In the genomic region with DNA sequence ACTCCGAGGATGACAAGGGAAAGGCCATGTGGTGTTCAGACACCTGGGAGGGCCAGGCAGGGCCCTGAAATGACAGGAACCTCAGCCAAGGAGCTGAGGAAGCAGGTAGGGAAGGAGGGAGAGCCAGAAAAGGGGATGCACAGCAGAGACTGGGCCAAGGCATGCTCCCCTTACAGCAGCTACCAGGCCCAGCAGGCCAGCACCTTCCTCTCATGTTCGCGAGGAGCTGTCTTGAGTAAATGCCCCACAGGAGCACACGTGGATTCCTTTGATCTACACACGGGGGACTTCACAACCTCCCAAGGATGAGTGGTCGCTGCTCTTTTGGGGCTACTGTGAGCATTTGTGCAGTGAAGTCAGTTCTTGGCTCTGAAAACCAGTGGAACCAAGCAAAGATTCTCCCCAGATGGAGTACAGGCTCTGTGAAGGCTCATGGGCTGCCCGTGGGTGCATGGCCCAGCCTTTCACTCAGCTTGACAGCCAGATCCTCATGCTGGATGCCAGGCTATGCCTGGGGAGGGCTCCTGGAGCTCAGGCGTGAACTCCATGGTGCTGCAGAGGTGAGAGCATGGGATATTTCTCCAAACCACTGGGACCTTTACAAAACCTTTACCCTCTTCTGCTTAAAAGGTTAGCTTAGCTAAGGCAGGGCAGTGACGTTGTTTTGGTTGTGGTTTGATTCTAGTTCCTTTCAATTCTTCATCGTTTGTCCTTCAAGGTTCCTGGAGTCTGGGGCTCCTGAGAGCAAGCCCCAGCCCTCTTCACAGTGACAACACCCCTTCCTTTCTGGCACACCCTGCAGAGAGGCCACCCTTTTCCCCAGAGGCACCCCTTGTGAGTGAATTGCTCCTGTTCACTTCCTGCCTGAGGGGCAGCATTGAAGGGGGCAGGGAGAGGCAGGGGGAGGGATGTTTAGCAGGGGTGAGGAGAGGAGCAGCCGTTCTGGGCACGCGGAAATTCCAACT, we compare ENCODE assay signal across 11 cellular contexts.
DNase-seq lines count a peak whose midpoint lies in the region; ATAC-seq and TF ChIP-seq lines count a peak whose summit lies in the region.
"Had no signal": no experiment of that assay in that cellular context is flagged by ENCODE, and none has a peak within 500 bp of the region (broad histone marks: within the 10 kb centered on the region; RNA-seq: fewer than 3 reads in every experiment).

No MANE protein-coding gene starts in this region.

- H3K27me3 ChIP-seq in Karpas-422 (ENCODE audit: low read length) (no peaks in the 10 kb centered on the region), gastroesophageal sphincter (no peaks in the 10 kb centered on the region)

- H3K4me2 ChIP-seq in Karpas-422 (ENCODE audit: low read depth, low read length, poor library complexity, severe bottlenecking): peak overlapping the region; percentile 18

- TF ChIP-seq CTCF in GM12865 (IDR thresholded peaks at IDR 0.05; ENCODE audit: insufficient read depth, low read depth, low read length, missing control alignments): no peak
- TF ChIP-seq CTCF in gastroesophageal sphincter (IDR thresholded peaks at IDR 0.05): no peak

- H3K27ac ChIP-seq in Karpas-422 (ENCODE audit: low read length) (no peak overlapping the region), gastroesophageal sphincter (no peak overlapping the region)
- H3K27ac ChIP-seq: dorsolateral prefrontal cortex had no signal

- H3K9me3 ChIP-seq in Karpas-422 (ENCODE audit: low read length) (no peaks in the 10 kb centered on the region), gastroesophageal sphincter (no peaks in the 10 kb centered on the region)

- peak overlapping the region; percentile 42; the same call in 1 of the 2 replicates for H2AFZ ChIP-seq in Karpas-422 (ENCODE audit: low read length)

- WGBS in gastroesophageal sphincter (ENCODE audit: low coverage in 1 of 2), 2 donors: 47 to 89% methylated on average over 3 to 6 of the region's 13 CpGs

- H3K36me3 ChIP-seq in Karpas-422 (ENCODE audit: insufficient read depth, low read length): no peaks in the 10 kb centered on the region
- H3K36me3 ChIP-seq in gastroesophageal sphincter: no peaks in the 10 kb centered on the region

- no peaks in the 10 kb centered on the region for H3K79me2 ChIP-seq in Karpas-422 (ENCODE audit: low read length)

- no peaks in the 10 kb centered on the region for H4K20me1 ChIP-seq in Karpas-422 (ENCODE audit: insufficient read depth, low read depth, low read length)

- H3K4me1 ChIP-seq in Karpas-422 (ENCODE audit: low read length) (peaks cover 16% of the 10 kb centered on the region), gastroesophageal sphincter (no peaks in the 10 kb centered on the region)

- H3K9me2 ChIP-seq in Karpas-422 (replicated peaks; ENCODE audit: insufficient read depth, low read length): no peaks in the 10 kb centered on the region

- peak overlapping the region; percentile 30; the same call in 1 of the 2 replicates for H3K9ac ChIP-seq in Karpas-422 (ENCODE audit: low read length)

- H3K4me3 ChIP-seq in GM12865 (ENCODE audit: low read depth, low read length) (no peak overlapping the region), Karpas-422 (ENCODE audit: low read length) (no peak overlapping the region), gastroesophageal sphincter (no peak overlapping the region)
- H3K4me3 ChIP-seq: dorsolateral prefrontal cortex had no signal

- ATAC-seq in GM21423 (IDR thresholded peaks at IDR 0.05; ENCODE audit: unreplicated experiment) (peak; percentile 67), gastroesophageal sphincter (no peak)

- TF ChIP-seq EP300 in gastroesophageal sphincter (IDR thresholded peaks at IDR 0.05): no peak

- TF ChIP-seq POLR2A in gastroesophageal sphincter (IDR thresholded peaks at IDR 0.05): no peak

- DNase-seq in GM12865 (ENCODE audit: low read depth) (peak; percentile 18), Karpas-422 (no peak), SIG-M5 (lab: John Stamatoyannopoulos, UW) (no peak), OCI-M2 (lab: John Stamatoyannopoulos, UW; ENCODE audit: unreplicated experiment) (no peak), NCI-H146 (lab: John Stamatoyannopoulos, UW) (no peak)
- DNase-seq in effector CD4-positive, alpha-beta T cell: peak; percentile 10
- DNase-seq: Calu3, dorsolateral prefrontal cortex, NCI-H510A had no signal

Comparison
In these comparisons a context has a peak if more than half of its experiments do, and no peak if none do; other contexts are left out.
1. DNase-seq: peak in GM12865 (single experiment) and effector CD4-positive, alpha-beta T cell (single experiment); none in Karpas-422 (single experiment), SIG-M5 (single experiment), OCI-M2 (single experiment) and NCI-H146 (single experiment).